In genomic region chr2:189819297-189819704, GRCh38 we compare ENCODE assay signal across 18 cellular contexts. TPM values are rescaled to one million over a fixed set of nuclear protein-coding genes. Genes with fewer than 3 reads are reported as not detected.
DNase-seq lines count a peak whose midpoint lies in the region; ATAC-seq, FAIRE-seq and TF ChIP-seq lines count a peak whose summit lies in the region.
"Had no signal": no experiment of that assay in that cellular context is flagged by ENCODE, and none has a peak within 500 bp of the region (broad histone marks: within the 10 kb centered on the region; RNA-seq: fewer than 3 reads in every experiment).

No MANE protein-coding gene starts in this region.

- peaks cover 6% of the 10 kb centered on the region for H3K4me1 Mint-ChIP-seq in astrocyte (ENCODE audit: low read depth, unreplicated experiment)
- H3K4me1 Mint-ChIP-seq in naive thymus-derived CD8-positive, alpha-beta T cell: peaks cover 0 to 4% (median 1%) of the 10 kb centered on the region in 4 donors

- H3K4me1 ChIP-seq in astrocyte (ENCODE audit: insufficient read depth, low read length) (no peaks in the 10 kb centered on the region), kidney (ENCODE audit: control insufficient read depth in 1 of 2, insufficient read depth in 1 of 2, low read depth in 1 of 2, low read length in 2 of 2) (no peaks in the 10 kb centered on the region)

- H3K27me3 ChIP-seq in astrocyte (ENCODE audit: insufficient read depth, low read length): no peaks in the 10 kb centered on the region

- H3K4me3 ChIP-seq in astrocyte (ENCODE audit: insufficient read depth, low read depth, low read length): no peak overlapping the region
- no peak overlapping the region for H3K4me3 ChIP-seq in kidney (ENCODE audit: low read length in 2 of 2)
- H3K4me3 ChIP-seq: K562, PC-9 had no signal

- H3K4me2 ChIP-seq in astrocyte (ENCODE audit: low read length): peak overlapping the region; percentile 21
- H3K4me2 ChIP-seq: PC-9 had no signal

- no peak for DNase-seq in activated CD4-positive, CD25-positive, alpha-beta regulatory T cell (lab: John Stamatoyannopoulos, UW)
- DNase-seq in HS-5 (ENCODE audit: low read depth) (peak; percentile 81), astrocyte (ENCODE audit: low read depth) (peak; percentile 81), iris pigment epithelial cell (ENCODE audit: low read depth) (peak; percentile 77), kidney (no peak)
- no peak for DNase-seq in naive thymus-derived CD8-positive, alpha-beta T cell
- DNase-seq: activated CD4-positive, CD25-positive, alpha-beta regulatory T cell treated with anti-CD3 and anti-CD28 coated beads, Interleukin-2, amount 50 U/mL, for 72 hours; activated effector memory CD4-positive, alpha-beta T cell treated with Interleukin-2 at 50 U/mL for 16 hours; COR-L47; GOT3; NCI-H146; NCI-H524; PC-9; stimulated activated naive B cell treated with anti-CD40 and anti-IgM and Interleukin-4, amounts not matched to agents 10 μg/mL and 1 μg/mL and 100 μg/mL, for 72 hours had no signal

- H3K27ac Mint-ChIP-seq in astrocyte (ENCODE audit: unreplicated experiment): no peak overlapping the region
- H3K27ac Mint-ChIP-seq in naive thymus-derived CD8-positive, alpha-beta T cell: no peak overlapping the region
- H3K27ac Mint-ChIP-seq: stimulated activated naive B cell treated with anti-CD40 and anti-IgM and Interleukin-4, amounts not matched to agents 10 μg/mL and 1 μg/mL and 100 μg/mL, for 72 hours had no signal

- no peak overlapping the region for H3K9ac ChIP-seq in astrocyte (ENCODE audit: low read length)
- no peak overlapping the region for H3K9ac ChIP-seq in kidney (ENCODE audit: low read length in 2 of 2)

- POLR2A ChIA-PET in naive thymus-derived CD8-positive, alpha-beta T cell (lab: Charles Lee): no interaction called here

- peak; percentile 59 to 78 for ATAC-seq in activated CD4-positive, CD25-positive, alpha-beta regulatory T cell treated with anti-CD3 and anti-CD28 coated beads, Interleukin-2, amount 50 U/mL, for 24 hours
- no peak for ATAC-seq in GM19035 (IDR thresholded peaks at IDR 0.05; ENCODE audit: unreplicated experiment)
- ATAC-seq in naive thymus-derived CD8-positive, alpha-beta T cell: no peak
- ATAC-seq: K562 had no signal

- H3K27me3 Mint-ChIP-seq in astrocyte (ENCODE audit: low read depth, unreplicated experiment): no peaks in the 10 kb centered on the region
- H3K27me3 Mint-ChIP-seq in naive thymus-derived CD8-positive, alpha-beta T cell: no peaks in the 10 kb centered on the region
- H3K27me3 Mint-ChIP-seq: stimulated activated naive B cell treated with anti-CD40 and anti-IgM and Interleukin-4, amounts not matched to agents 10 μg/mL and 1 μg/mL and 100 μg/mL, for 72 hours had no signal

- H2AFZ ChIP-seq in astrocyte (ENCODE audit: low read depth, low read length): no peak overlapping the region
- H2AFZ ChIP-seq: PC-9 had no signal

- H3K79me2 ChIP-seq in astrocyte (ENCODE audit: insufficient read depth, low read length): no peaks in the 10 kb centered on the region

- H3K36me3 ChIP-seq in astrocyte (ENCODE audit: insufficient read depth, low read length) (no peaks in the 10 kb centered on the region), kidney (ENCODE audit: control insufficient read depth in 1 of 2, insufficient read depth in 2 of 2, low read length in 2 of 2) (peaks cover 0 to 4% of the 10 kb centered on the region in 2 donors)

- peaks cover 2% of the 10 kb centered on the region for H4K20me1 ChIP-seq in astrocyte (ENCODE audit: insufficient read depth, low read length)

- FAIRE-seq in astrocyte (lab: Jason Lieb, UNC) (no peak), kidney (lab: Jason Lieb, UNC) (no peak)
- FAIRE-seq: K562 had no signal

- H3K27ac ChIP-seq in astrocyte (ENCODE audit: low read depth, low read length) (peak overlapping the region; percentile 69), kidney (ENCODE audit: low read depth in 2 of 2, low read length in 2 of 2) (no peak overlapping the region)
- H3K27ac ChIP-seq: 22Rv1, PC-9 had no signal

- no peak for TF ChIP-seq CTCF in astrocyte (IDR thresholded peaks at IDR 0.05; ENCODE audit: insufficient read depth, low read depth, low read length)
- TF ChIP-seq CTCF in kidney (IDR thresholded peaks at IDR 0.05; ENCODE audit: borderline replicate concordance, extremely low read depth, insufficient read depth): no peak

- H3K9me3 ChIP-seq in astrocyte (ENCODE audit: insufficient read depth, low read depth, low read length) (no peaks in the 10 kb centered on the region), kidney (ENCODE audit: control insufficient read depth in 1 of 2, low read length in 2 of 2) (no peaks in the 10 kb centered on the region)

- H3K9me3 Mint-ChIP-seq in astrocyte (ENCODE audit: unreplicated experiment): no peaks in the 10 kb centered on the region
- no peaks in the 10 kb centered on the region for H3K9me3 Mint-ChIP-seq in naive thymus-derived CD8-positive, alpha-beta T cell

- H3K4me3 Mint-ChIP-seq in astrocyte (ENCODE audit: unreplicated experiment): no peak overlapping the region
- H3K4me3 Mint-ChIP-seq in naive thymus-derived CD8-positive, alpha-beta T cell: no peak overlapping the region
- H3K4me3 Mint-ChIP-seq: stimulated activated naive B cell treated with anti-CD40 and anti-IgM and Interleukin-4, amounts not matched to agents 10 μg/mL and 1 μg/mL and 100 μg/mL, for 72 hours had no signal

- peaks cover 8% of the 10 kb centered on the region for H3K36me3 Mint-ChIP-seq in astrocyte (ENCODE audit: low read depth, unreplicated experiment)
- H3K36me3 Mint-ChIP-seq in naive thymus-derived CD8-positive, alpha-beta T cell: peaks cover 0 to 56% (median 21%) of the 10 kb centered on the region in 3 donors

- intact Hi-C loops in kidney (cut with DNase I): no loop called here

RNA-seq across cellular contexts. Expression of gene PMS1, which starts 35.1 kb away (rescaled TPM):
- total RNA-seq in astrocyte (17.9 and 27.5 TPM in 2 replicates), kidney (23.5 TPM)
- 10 to 100 TPM; 28.9 to 30.3 TPM for total RNA-seq in naive thymus-derived CD8-positive, alpha-beta T cell
- polyA plus RNA-seq in naive thymus-derived CD8-positive, alpha-beta T cell: 10 to 100 TPM; 14.9 to 15.8 (median 15.6) TPM
- polyA plus RNA-seq in kidney (ENCODE audit: insufficient read depth, low read depth, low replicate concordance): 6.9 TPM

RNA-seq across cellular contexts. Expression of gene ORMDL1, which starts 35.2 kb away (rescaled TPM):
- total RNA-seq in astrocyte (47.5 and 49.3 TPM in 2 replicates), kidney (53.2 TPM)
- total RNA-seq in naive thymus-derived CD8-positive, alpha-beta T cell: 100 to 1,000 TPM; 191 to 206 TPM
- polyA plus RNA-seq in naive thymus-derived CD8-positive, alpha-beta T cell: 10 to 100 TPM; 71.3 to 80.4 (median 78.5) TPM
- 61.2 TPM for polyA plus RNA-seq in kidney (ENCODE audit: insufficient read depth, low read depth, low replicate concordance)

RNA-seq across cellular contexts. Expression of gene OSGEPL1, which starts 56.7 kb away (rescaled TPM):
- 3.0 and 4.1 TPM in 2 replicates for total RNA-seq in astrocyte
- 10 to 100 TPM; 20.0 to 20.4 TPM for total RNA-seq in naive thymus-derived CD8-positive, alpha-beta T cell
- 10 to 100 TPM; 17.0 to 22.5 (median 18.3) TPM for polyA plus RNA-seq in naive thymus-derived CD8-positive, alpha-beta T cell
- 6.7 TPM for total RNA-seq in kidney
- 8.0 TPM for polyA plus RNA-seq in kidney (ENCODE audit: insufficient read depth, low read depth, low replicate concordance)

Comparison
In these comparisons a context has a peak if more than half of its experiments do, and no peak if none do; other contexts are left out.
1. ATAC-seq: peak in activated CD4-positive, CD25-positive, alpha-beta regulatory T cell treated with anti-CD3 and anti-CD28 coated beads, Interleukin-2, amount 50 U/mL, for 24 hours (2 of 2); none in GM19035 (single experiment) and naive thymus-derived CD8-positive, alpha-beta T cell (0 of 2).
2. DNase-seq: peak in HS-5 (single experiment), astrocyte (single experiment) and iris pigment epithelial cell (single experiment); none in activated CD4-positive, CD25-positive, alpha-beta regulatory T cell (0 of 4), naive thymus-derived CD8-positive, alpha-beta T cell (0 of 10) and kidney (single experiment).